Comparison of ENCODE assay signal across 1 cellular context in genomic region chr1:60920561-60920960, GRCh38.
TF ChIP-seq lines count a peak whose summit lies in the region.

No MANE protein-coding gene starts in this region.

TF ChIP-seq in H1, 55 proteins besides CTCF, POLR2A, EP300 and RAD21 (continued from another document):
- TF ChIP-seq SIX5 (IDR thresholded peaks at IDR 0.05; ENCODE audit: low read depth, low read length): no peak
- no peak for TF ChIP-seq GTF2F1 (IDR thresholded peaks at IDR 0.05; ENCODE audit: borderline replicate concordance, low read depth, low read length)
- no peak for TF ChIP-seq SP4 (IDR thresholded peaks at IDR 0.05; ENCODE audit: low read length)
- no peak for TF ChIP-seq SP2 (IDR thresholded peaks at IDR 0.05; ENCODE audit: low read length)
- no peak for TF ChIP-seq CHD2 (IDR thresholded peaks at IDR 0.05; ENCODE audit: low read length)
- no peak for TF ChIP-seq ATF2 (IDR thresholded peaks at IDR 0.05; ENCODE audit: low read length)
- no peak for TF ChIP-seq CREB1 (IDR thresholded peaks at IDR 0.05)
- TF ChIP-seq BRCA1 (IDR thresholded peaks at IDR 0.05; ENCODE audit: low read depth, low read length): no peak
- no peak for TF ChIP-seq BACH1 (IDR thresholded peaks at IDR 0.05; ENCODE audit: low read length)
- TF ChIP-seq EGR1 (IDR thresholded peaks at IDR 0.05; ENCODE audit: borderline replicate concordance, low read depth, low read length): no peak
- no peak for TF ChIP-seq KDM5A (IDR thresholded peaks at IDR 0.05; ENCODE audit: low read length)
- TF ChIP-seq ASH2L (IDR thresholded peaks at IDR 0.05; ENCODE audit: low read length): no peak
- no peak for TF ChIP-seq RFX5 (IDR thresholded peaks at IDR 0.05; ENCODE audit: borderline replicate concordance, low read depth, low read length)
- no peak for TF ChIP-seq KDM1A (IDR thresholded peaks at IDR 0.05; ENCODE audit: borderline replicate concordance, low read length)
